Comparison of ENCODE assay signal across 16 cellular contexts in the genomic region with DNA sequence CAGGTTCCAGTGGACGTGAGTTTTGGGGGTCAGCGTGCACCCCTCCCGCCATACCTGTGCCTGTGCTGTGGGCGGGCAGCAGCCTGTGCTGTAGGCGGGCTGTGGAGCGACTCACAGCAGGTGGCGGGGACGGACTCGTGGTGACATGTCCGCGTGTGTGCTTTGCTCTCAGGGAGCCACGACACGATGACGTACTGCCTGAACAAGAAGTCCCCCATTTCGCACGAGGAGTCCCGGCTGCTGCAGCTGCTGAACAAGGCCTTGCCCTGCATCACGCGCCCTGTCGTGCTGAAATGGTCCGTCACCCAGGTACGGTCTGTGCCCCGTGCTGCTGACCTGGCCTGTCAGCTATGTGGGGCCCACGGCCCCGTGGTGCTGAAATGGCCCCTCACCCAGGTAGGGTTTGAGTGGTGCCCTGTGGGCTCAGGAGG. TPM values are rescaled to one million over a fixed set of nuclear protein-coding genes. Genes with fewer than 3 reads are reported as not detected.
A peak's percentile ranks its signal among the peaks of the same experiment; 100 is the strongest.
DNase-seq lines count a peak whose midpoint lies in the region; ATAC-seq and TF ChIP-seq lines count a peak whose summit lies in the region.
"Had no signal": no experiment of that assay in that cellular context is flagged by ENCODE, and none has a peak within 500 bp of the region (broad histone marks: within the 10 kb centered on the region; RNA-seq: fewer than 3 reads in every experiment).

No MANE protein-coding gene starts in this region.

- no peaks in the 10 kb centered on the region for H3K4me1 ChIP-seq in left lung

- CTCF ChIA-PET in RWPE1 (lab: Yijun Ruan, JAX): no interaction called here

- POLR2A ChIA-PET in RWPE1 (lab: Yijun Ruan, JAX; ENCODE audit: low non-redundant PET): no interaction called here

- intact Hi-C loops in left lung (cut with DNase I): no loop called here
- intact Hi-C loops in posterior vena cava (cut with DNase I): no loop called here

- H3K27ac ChIP-seq in RWPE1 (peak overlapping the region; percentile 53), left lung (no peak overlapping the region)
- H3K27ac ChIP-seq: HL-60, KMS-11 had no signal

- H3K36me3 ChIP-seq in H7 (replicated peaks; ENCODE audit: control insufficient read depth, insufficient read depth, low read length) (peaks cover 47% of the 10 kb centered on the region), left lung (peaks cover 0 to 77% of the 10 kb centered on the region in 2 donors)

- no peak overlapping the region for H3K4me3 ChIP-seq in H7 (ENCODE audit: insufficient read depth, low read depth, low read length)
- H3K4me3 ChIP-seq in left lung: no peak overlapping the region

- H3K9me3 ChIP-seq in left lung: peaks cover 0 to 4% of the 10 kb centered on the region in 2 donors

- DNase-seq in H7 (peak; percentile 14), RWPE1 (ENCODE audit: low spot score) (no peak), left lung (peak; percentile 18 to 78), posterior vena cava (ENCODE audit: low spot score) (peak; percentile 71), left lobe of liver (ENCODE audit: low spot score) (no peak)
- no peak for DNase-seq in effector CD8-positive, alpha-beta T cell (lab: John Stamatoyannopoulos, UW)
- DNase-seq: CD8-positive, alpha-beta T cell; NCI-H1092; NCI-H226; NCI-H526 treated with DMSO at 0.1 percent for 48 hours; NK-92 treated with Interleukin-12 subunit alpha and Interleukin-12 subunit beta, amount 100 ng/mL, for 24 hours; OCI-M1; RPMI8226 had no signal

- TF ChIP-seq CTCF in RWPE1 (conservative IDR thresholded peaks at IDR 0.05; ENCODE audit: low read depth): no peak
- TF ChIP-seq CTCF in left lung (IDR thresholded peaks at IDR 0.05): no peak

- no peaks in the 10 kb centered on the region for H3K27me3 ChIP-seq in H7 (ENCODE audit: control insufficient read depth, insufficient read depth, low read length)
- H3K27me3 ChIP-seq in left lung: no peaks in the 10 kb centered on the region

- no peak for ATAC-seq in left lung
- no peak for ATAC-seq in GM19395 (IDR thresholded peaks at IDR 0.05; ENCODE audit: unreplicated experiment)
- ATAC-seq in left lobe of liver: no peak
- ATAC-seq: CD8-positive, alpha-beta T cell had no signal

RNA-seq across cellular contexts. Expression of a gene that starts 7.4 kb away (rescaled TPM):
- 86.3 and 92.0 TPM in 2 replicates for total RNA-seq in H7 (2014; rRNA removed; shearing (Covaris generic))
- total RNA-seq in left lung (10 to 100 TPM; 17.0 to 17.8 TPM), posterior vena cava (1 to 10 TPM; 3.1 to 5.6 TPM), left lobe of liver (11.4 TPM)

RNA-seq across cellular contexts. Expression of a gene that starts 30.0 kb away (rescaled TPM):
- 38.4 and 48.9 TPM in 2 replicates for total RNA-seq in H7 (2014; rRNA removed; shearing (Covaris generic))
- total RNA-seq in left lung (10 to 100 TPM; 41.0 to 57.8 TPM), posterior vena cava (10 to 100 TPM; 31.1 to 34.9 TPM), left lobe of liver (31.7 TPM)

Comparison
In these comparisons a context has a peak if more than half of its experiments do, and no peak if none do; other contexts are left out.
1. DNase-seq: peak in H7 (single experiment), left lung (2 of 2) and posterior vena cava (single experiment); none in RWPE1 (single experiment), effector CD8-positive, alpha-beta T cell (single experiment) and left lobe of liver (single experiment).